Comparison of ENCODE assay signal across 9 cellular contexts in the genomic region with DNA sequence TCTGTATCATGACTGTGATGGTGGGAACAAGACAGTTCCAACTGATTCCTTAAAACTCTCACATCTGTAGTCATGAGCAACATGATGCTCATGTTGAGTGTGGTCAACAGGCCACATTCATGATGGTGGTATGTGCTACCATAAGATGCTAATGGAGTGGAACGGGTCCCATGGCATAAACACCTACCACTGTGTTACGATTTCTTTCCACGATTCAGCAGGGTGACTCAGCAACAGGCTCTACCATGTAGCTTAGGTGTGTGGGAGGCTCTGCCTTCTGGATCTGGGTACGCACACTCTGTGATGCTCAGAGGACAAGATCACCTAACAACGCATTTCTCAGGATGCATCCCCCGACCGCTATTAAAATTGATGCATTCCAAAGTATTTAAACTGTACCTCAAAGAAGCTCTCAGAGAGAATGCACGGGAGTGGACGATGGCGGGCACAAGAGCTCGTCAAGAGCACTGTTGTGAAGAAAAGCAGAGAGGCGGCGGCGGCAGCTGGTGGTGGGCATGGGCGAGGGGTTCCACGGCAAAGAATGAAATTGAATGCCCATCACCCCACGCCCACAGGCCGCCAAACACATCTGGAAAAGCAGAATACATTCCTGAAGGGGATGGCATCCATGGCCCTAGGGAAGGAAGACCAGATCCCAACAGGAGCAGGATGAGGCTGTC.
DNase-seq lines count a peak whose midpoint lies in the region; ATAC-seq lines count a peak whose summit lies in the region.
"Had no signal": no experiment of that assay in that cellular context is flagged by ENCODE, and none has a peak within 500 bp of the region (broad histone marks: within the 10 kb centered on the region; RNA-seq: fewer than 3 reads in every experiment).

No MANE protein-coding gene starts in this region.

- H3K9me3 Mint-ChIP-seq in activated CD8-positive, alpha-beta memory T cell treated with anti-CD3 and anti-CD28 coated beads, Interleukin-2, amount 10 ng/mL, durations not matched to agents 7 days and 5 days (ENCODE audit: low read depth) = no peaks in the 10 kb centered on the region
- no peaks in the 10 kb centered on the region for H3K9me3 Mint-ChIP-seq in activated T-helper 17 cell treated with anti-CD3 and anti-CD28 coated beads, Interleukin-2, amount 50 U/mL, for 72 hours
- H3K9me3 Mint-ChIP-seq in stimulated activated effector memory CD8-positive, alpha-beta T cell treated with anti-CD3 and anti-CD28 coated beads, Interleukin-12 subunit alpha, Interleukin-12 subunit beta, amount 100 ng/mL, for 72 hours = no peaks in the 10 kb centered on the region

- H3K27me3 Mint-ChIP-seq in activated CD8-positive, alpha-beta memory T cell treated with anti-CD3 and anti-CD28 coated beads, Interleukin-2, amount 10 ng/mL, durations not matched to agents 7 days and 5 days = no peaks in the 10 kb centered on the region
- H3K27me3 Mint-ChIP-seq in activated T-helper 17 cell treated with anti-CD3 and anti-CD28 coated beads, Interleukin-2, amount 50 U/mL, for 72 hours = no peaks in the 10 kb centered on the region

- ATAC-seq in activated CD8-positive, alpha-beta memory T cell treated with anti-CD3 and anti-CD28 coated beads, Interleukin-2, amount 10 ng/mL, durations not matched to agents 7 days and 5 days = peak; percentile 53
- ATAC-seq in activated T-helper 17 cell treated with anti-CD3 and anti-CD28 coated beads, Interleukin-2, amount 50 U/mL, for 72 hours (replicated peaks) = peak; percentile 87
- peak; percentile 95 for ATAC-seq in stimulated activated effector memory CD8-positive, alpha-beta T cell treated with anti-CD3 and anti-CD28 coated beads, Interleukin-12 subunit alpha, Interleukin-12 subunit beta, amount 100 ng/mL, for 72 hours
- ATAC-seq in HG02588 (IDR thresholded peaks at IDR 0.05; ENCODE audit: unreplicated experiment) = no peak
- ATAC-seq in HG02610 (IDR thresholded peaks at IDR 0.05; ENCODE audit: unreplicated experiment) = no peak

- H3K4me1 Mint-ChIP-seq in activated CD8-positive, alpha-beta memory T cell treated with anti-CD3 and anti-CD28 coated beads, Interleukin-2, amount 10 ng/mL, durations not matched to agents 7 days and 5 days = peaks cover 82% of the 10 kb centered on the region
- peaks cover 57% of the 10 kb centered on the region for H3K4me1 Mint-ChIP-seq in activated T-helper 17 cell treated with anti-CD3 and anti-CD28 coated beads, Interleukin-2, amount 50 U/mL, for 72 hours
- H3K4me1 Mint-ChIP-seq in stimulated activated effector memory CD8-positive, alpha-beta T cell treated with anti-CD3 and anti-CD28 coated beads, Interleukin-12 subunit alpha, Interleukin-12 subunit beta, amount 100 ng/mL, for 72 hours = peaks cover 87% of the 10 kb centered on the region

- no peak overlapping the region for H3K4me3 Mint-ChIP-seq in activated CD8-positive, alpha-beta memory T cell treated with anti-CD3 and anti-CD28 coated beads, Interleukin-2, amount 10 ng/mL, durations not matched to agents 7 days and 5 days
- H3K4me3 Mint-ChIP-seq in activated T-helper 17 cell treated with anti-CD3 and anti-CD28 coated beads, Interleukin-2, amount 50 U/mL, for 72 hours = peak overlapping the region; percentile 57
- peak overlapping the region; percentile 2 for H3K4me3 Mint-ChIP-seq in stimulated activated effector memory CD8-positive, alpha-beta T cell treated with anti-CD3 and anti-CD28 coated beads, Interleukin-12 subunit alpha, Interleukin-12 subunit beta, amount 100 ng/mL, for 72 hours

- DNase-seq in activated CD8-positive, alpha-beta memory T cell treated with anti-CD3 and anti-CD28 coated beads, Interleukin-2, amount 10 ng/mL, durations not matched to agents 7 days and 5 days = no peak
- DNase-seq in activated CD8-positive, alpha-beta memory T cell treated with anti-CD3 and anti-CD28 coated beads for 24 hours = no peak
- DNase-seq in kidney glomerular epithelial cell (lab: John Stamatoyannopoulos, UW) (peak; percentile 31), NCI-H2029 treated with DMSO at 0.1 percent for 48 hours (lab: John Stamatoyannopoulos, UW) (no peak)
- no peak for DNase-seq in stimulated activated effector memory CD8-positive, alpha-beta T cell treated with anti-CD3 and anti-CD28 coated beads, Interleukin-12 subunit alpha, Interleukin-12 subunit beta, amount 100 ng/mL, for 72 hours (ENCODE audit: low spot score in 2 of 2)
- DNase-seq: MG63 had no signal

- CTCF ChIA-PET in activated CD8-positive, alpha-beta memory T cell treated with anti-CD3 and anti-CD28 coated beads, Interleukin-2, amount 10 ng/mL, durations not matched to agents 7 days and 5 days (lab: Charles Lee) = interaction anchor here (0.7 to 1.4 kb wide), 3 partner anchors 10 to 44 kb away, joined by 3 read pairs; no protein-coding TSS in a partner anchor

- peak overlapping the region; percentile 35 for H3K27ac Mint-ChIP-seq in activated CD8-positive, alpha-beta memory T cell treated with anti-CD3 and anti-CD28 coated beads, Interleukin-2, amount 10 ng/mL, durations not matched to agents 7 days and 5 days
- peak overlapping the region; percentile 86 for H3K27ac Mint-ChIP-seq in activated T-helper 17 cell treated with anti-CD3 and anti-CD28 coated beads, Interleukin-2, amount 50 U/mL, for 72 hours
- peak overlapping the region; percentile 64 for H3K27ac Mint-ChIP-seq in stimulated activated effector memory CD8-positive, alpha-beta T cell treated with anti-CD3 and anti-CD28 coated beads, Interleukin-12 subunit alpha, Interleukin-12 subunit beta, amount 100 ng/mL, for 72 hours

- peaks cover 17% of the 10 kb centered on the region for H3K36me3 Mint-ChIP-seq in activated CD8-positive, alpha-beta memory T cell treated with anti-CD3 and anti-CD28 coated beads, Interleukin-2, amount 10 ng/mL, durations not matched to agents 7 days and 5 days
- H3K36me3 Mint-ChIP-seq in activated T-helper 17 cell treated with anti-CD3 and anti-CD28 coated beads, Interleukin-2, amount 50 U/mL, for 72 hours (ENCODE audit: low read depth) = peaks cover 58% of the 10 kb centered on the region
- peaks cover 67% of the 10 kb centered on the region for H3K36me3 Mint-ChIP-seq in stimulated activated effector memory CD8-positive, alpha-beta T cell treated with anti-CD3 and anti-CD28 coated beads, Interleukin-12 subunit alpha, Interleukin-12 subunit beta, amount 100 ng/mL, for 72 hours

Comparison
In these comparisons a context has a peak if more than half of its experiments do, and no peak if none do; other contexts are left out.
1. ATAC-seq: peak in activated CD8-positive, alpha-beta memory T cell treated with anti-CD3 and anti-CD28 coated beads, Interleukin-2, amount 10 ng/mL, durations not matched to agents 7 days and 5 days (single experiment), activated T-helper 17 cell treated with anti-CD3 and anti-CD28 coated beads, Interleukin-2, amount 50 U/mL, for 72 hours (single experiment) and stimulated activated effector memory CD8-positive, alpha-beta T cell treated with anti-CD3 and anti-CD28 coated beads, Interleukin-12 subunit alpha, Interleukin-12 subunit beta, amount 100 ng/mL, for 72 hours (single experiment); none in HG02588 (single experiment) and HG02610 (single experiment).
2. H3K27ac Mint-ChIP-seq: peak in every context shown above with its lines; median percentile 86 in activated T-helper 17 cell treated with anti-CD3 and anti-CD28 coated beads, Interleukin-2, amount 50 U/mL, for 72 hours; 64 in stimulated activated effector memory CD8-positive, alpha-beta T cell treated with anti-CD3 and anti-CD28 coated beads, Interleukin-12 subunit alpha, Interleukin-12 subunit beta, amount 100 ng/mL, for 72 hours; 35 in activated CD8-positive, alpha-beta memory T cell treated with anti-CD3 and anti-CD28 coated beads, Interleukin-2, amount 10 ng/mL, durations not matched to agents 7 days and 5 days.